In the genomic region with DNA sequence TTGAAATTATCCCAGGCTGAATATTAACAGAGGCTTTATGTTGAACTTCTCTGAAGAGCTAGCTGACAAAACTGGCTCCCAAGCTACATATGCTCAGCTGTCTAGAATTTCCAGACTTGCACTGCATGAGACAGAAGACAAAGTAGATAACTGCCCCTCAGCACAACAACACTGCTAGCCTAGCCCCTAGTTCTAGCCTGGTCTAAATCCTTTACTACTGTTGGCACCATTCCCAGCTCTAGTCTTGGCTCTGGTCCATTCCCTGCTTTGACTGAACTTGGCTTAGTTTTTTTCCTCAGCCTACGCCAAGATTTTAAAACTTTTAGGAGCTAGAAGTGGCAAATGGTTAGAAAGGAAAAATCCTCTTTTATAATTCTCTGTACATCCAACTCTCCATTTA, we compare ENCODE assay signal across 7 cellular contexts. TPM values are rescaled to one million over a fixed set of nuclear protein-coding genes. Genes with fewer than 3 reads are reported as not detected.
A peak's percentile ranks its signal among the peaks of the same experiment; 100 is the strongest.
DNase-seq lines count a peak whose midpoint lies in the region; ATAC-seq and TF ChIP-seq lines count a peak whose summit lies in the region.

No MANE protein-coding gene starts in this region.

- DNase-seq in HCT116 (ENCODE audit: low read depth, low spot score) (no peak), heart right ventricle (peak; percentile 16 to 85), testis (peak; percentile 79), foreskin keratinocyte (no peak)
- no peak for DNase-seq in activated naive CD4-positive, alpha-beta T cell treated with anti-CD3 and anti-CD28 coated beads, Interleukin-2, amount 10 ng/mL, durations not matched to agents 7 days and 5 days

- H3K27me3 Mint-ChIP-seq in activated naive CD4-positive, alpha-beta T cell treated with anti-CD3 and anti-CD28 coated beads, Interleukin-2, amount 10 ng/mL, durations not matched to agents 7 days and 5 days, result peaks cover 28% of the 10 kb centered on the region

- H3K27me3 ChIP-seq in HCT116 (ENCODE audit: insufficient read depth, low read length) (no peaks in the 10 kb centered on the region), heart right ventricle (peaks cover 0 to 30% (median 0%) of the 10 kb centered on the region in 7 donors), testis (no peaks in the 10 kb centered on the region), foreskin keratinocyte (no peaks in the 10 kb centered on the region)

- BruUV-seq in HCT116 (replicated peaks; lab: Mats Ljungman, UMichigan), result no TSS peak

- H3K4me2 ChIP-seq in HCT116 (ENCODE audit: low read length), result no peak overlapping the region

- H3K79me2 ChIP-seq in HCT116 (ENCODE audit: insufficient read depth, low read length), result no peaks in the 10 kb centered on the region

- H3K4me3 Mint-ChIP-seq in activated naive CD4-positive, alpha-beta T cell treated with anti-CD3 and anti-CD28 coated beads, Interleukin-2, amount 10 ng/mL, durations not matched to agents 7 days and 5 days, result no peak overlapping the region

- H3K36me3 Mint-ChIP-seq in activated naive CD4-positive, alpha-beta T cell treated with anti-CD3 and anti-CD28 coated beads, Interleukin-2, amount 10 ng/mL, durations not matched to agents 7 days and 5 days, result no peaks in the 10 kb centered on the region

- no peak for TF ChIP-seq POLR2A in HCT116 (IDR thresholded peaks at IDR 0.05; ENCODE audit: borderline replicate concordance, extremely low read depth, insufficient read depth, insufficient read length)
- TF ChIP-seq POLR2A in testis (IDR thresholded peaks at IDR 0.05), result no peak

- H3K9me3 ChIP-seq in HCT116 (ENCODE audit: control insufficient read depth in 1 of 2, insufficient read depth in 1 of 2, low read depth in 1 of 2, low read length in 2 of 2), result no peaks in the 10 kb centered on the region
- H3K9me3 ChIP-seq in heart right ventricle, result no peaks in the 10 kb centered on the region
- no peaks in the 10 kb centered on the region for H3K9me3 ChIP-seq in testis

- H2AFZ ChIP-seq in HCT116 (ENCODE audit: low read depth, low read length, poor library complexity, severe bottlenecking), result peak overlapping the region; percentile 45

- H3K36me3 ChIP-seq in HCT116 (ENCODE audit: control insufficient read depth in 1 of 2, insufficient read depth in 2 of 2, low read length in 2 of 2) (no peaks in the 10 kb centered on the region), heart right ventricle (no peaks in the 10 kb centered on the region), testis (ENCODE audit: low read depth, missing control alignments) (no peaks in the 10 kb centered on the region)

- H3K27ac ChIP-seq in HCT116 (ENCODE audit: low read depth, low read length) (no peak overlapping the region), heart right ventricle (peak overlapping the region in 2 of 10 donors; percentile 35 to 51), testis (no peak overlapping the region), foreskin keratinocyte (no peak overlapping the region)

- CTCF ChIA-PET in HCT116 (lab: Charles Lee), result no interaction called here
- CTCF ChIA-PET in activated naive CD4-positive, alpha-beta T cell treated with anti-CD3 and anti-CD28 coated beads, Interleukin-2, amount 10 ng/mL, durations not matched to agents 7 days and 5 days (lab: Charles Lee), result no interaction called here

- POLR2A ChIA-PET in HCT116 (lab: Charles Lee), result no interaction called here

- H3K4me3 ChIP-seq in HCT116 (replicated peaks in 1 of 2; ENCODE audit: low read depth in 1 of 2, low read length in 2 of 2) (no peak overlapping the region), heart right ventricle (no peak overlapping the region), testis (no peak overlapping the region)

- H3K9ac ChIP-seq in HCT116 (ENCODE audit: low read length), result no peak overlapping the region

- H4K20me1 ChIP-seq in HCT116 (ENCODE audit: insufficient read depth), result no peaks in the 10 kb centered on the region

- TF ChIP-seq CTCF in HCT116 (IDR thresholded peaks at IDR 0.05 in 2 of 3, conservative IDR thresholded peaks at IDR 0.05 in 1 of 3; ENCODE audit: borderline replicate concordance in 1 of 3, insufficient read depth in 1 of 3, low read depth in 2 of 3, low read length in 2 of 3) (no peak), heart right ventricle (IDR thresholded peaks at IDR 0.05) (no peak), testis (IDR thresholded peaks at IDR 0.05) (no peak), foreskin keratinocyte (conservative IDR thresholded peaks at IDR 0.05) (no peak)

- H3K9me2 ChIP-seq in HCT116 (ENCODE audit: insufficient read depth), result no peaks in the 10 kb centered on the region

- ATAC-seq in HCT116 (no peak), SK-N-SH treated with all-trans-retinoic acid at 6 μM for 48 hours (peak; percentile 79), heart right ventricle (peak in 7 of 8 donors; percentile 47 to 81 (median 77)), foreskin keratinocyte (no peak), HG03565 (IDR thresholded peaks at IDR 0.05; ENCODE audit: unreplicated experiment) (no peak)

- no peak for TF ChIP-seq RAD21 in HCT116 (IDR thresholded peaks at IDR 0.05; ENCODE audit: low read depth)

- WGBS in heart right ventricle, 2 donors, result 0 to 5% methylated on average over 1 of the region's 1 CpG
- WGBS in testis, 2 donors, result 29 to 33% methylated on average over 1 of the region's 1 CpG

- RAD21 ChIA-PET in HCT116 (lab: Charles Lee; ENCODE audit: low non-redundant PET in 1 of 2, low total read pairs in 2 of 2, uncharacterized antibody in 2 of 2, unreplicated experiment in 2 of 2), result no interaction called here

- intact Hi-C loops in HCT116 (cut with micrococcal nuclease) (no loop called here), heart right ventricle (cut with DNase I) (no loop called here), testis (cut with DNase I; ENCODE audit: low total_unique reads) (no loop called here)

- peaks cover 2 to 14% of the 10 kb centered on the region in 2 experiments; a peak in 3 of 4 replicates for H3K4me1 ChIP-seq in HCT116 (ENCODE audit: control insufficient read depth in 1 of 2, insufficient read depth in 2 of 2, low read length in 2 of 2)
- peaks cover 0 to 19% (median 6%) of the 10 kb centered on the region in 9 donors for H3K4me1 ChIP-seq in heart right ventricle
- H3K4me1 ChIP-seq in testis, result no peaks in the 10 kb centered on the region
- H3K4me1 ChIP-seq in foreskin keratinocyte, result no peaks in the 10 kb centered on the region

- H3K27ac Mint-ChIP-seq in activated naive CD4-positive, alpha-beta T cell treated with anti-CD3 and anti-CD28 coated beads, Interleukin-2, amount 10 ng/mL, durations not matched to agents 7 days and 5 days, result no peak overlapping the region

- H3K9me3 Mint-ChIP-seq in activated naive CD4-positive, alpha-beta T cell treated with anti-CD3 and anti-CD28 coated beads, Interleukin-2, amount 10 ng/mL, durations not matched to agents 7 days and 5 days, result no peaks in the 10 kb centered on the region

- peaks cover 12% of the 10 kb centered on the region for H3K4me1 Mint-ChIP-seq in activated naive CD4-positive, alpha-beta T cell treated with anti-CD3 and anti-CD28 coated beads, Interleukin-2, amount 10 ng/mL, durations not matched to agents 7 days and 5 days

TF ChIP-seq in HCT116, 20 proteins besides CTCF, POLR2A, EP300 and RAD21 (continues in another document):
- TF ChIP-seq EZH2 (IDR thresholded peaks at IDR 0.05), result no peak
- TF ChIP-seq, protein P1, sequence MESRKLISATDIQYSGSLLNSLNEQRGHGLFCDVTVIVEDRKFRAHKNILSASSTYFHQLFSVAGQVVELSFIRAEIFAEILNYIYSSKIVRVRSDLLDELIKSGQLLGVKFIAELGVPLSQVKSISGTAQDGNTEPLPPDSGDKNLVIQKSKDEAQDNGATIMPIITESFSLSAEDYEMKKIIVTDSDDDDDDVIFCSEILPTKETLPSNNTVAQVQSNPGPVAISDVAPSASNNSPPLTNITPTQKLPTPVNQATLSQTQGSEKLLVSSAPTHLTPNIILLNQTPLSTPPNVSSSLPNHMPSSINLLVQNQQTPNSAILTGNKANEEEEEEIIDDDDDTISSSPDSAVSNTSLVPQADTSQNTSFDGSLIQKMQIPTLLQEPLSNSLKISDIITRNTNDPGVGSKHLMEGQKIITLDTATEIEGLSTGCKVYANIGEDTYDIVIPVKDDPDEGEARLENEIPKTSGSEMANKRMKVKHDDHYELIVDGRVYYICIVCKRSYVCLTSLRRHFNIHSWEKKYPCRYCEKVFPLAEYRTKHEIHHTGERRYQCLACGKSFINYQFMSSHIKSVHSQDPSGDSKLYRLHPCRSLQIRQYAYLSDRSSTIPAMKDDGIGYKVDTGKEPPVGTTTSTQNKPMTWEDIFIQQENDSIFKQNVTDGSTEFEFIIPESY (IDR thresholded peaks at IDR 0.05; ENCODE audit: extremely low read depth, insufficient replicate concordance, low read length), result no peak
- TF ChIP-seq SP1 (IDR thresholded peaks at IDR 0.05; ENCODE audit: low read depth), result no peak

TF ChIP-seq in SK-N-SH treated with all-trans-retinoic acid at 6 μM for 48 hours, 23 proteins besides CTCF, POLR2A, EP300 and RAD21:
- no peak for TF ChIP-seq CREB5 (CRISPR knock-in tag; IDR thresholded peaks at IDR 0.05; ENCODE audit: low read depth)

RNA-seq across cellular contexts. Expression of gene OPHN1, which starts 7.6 kb away (rescaled TPM):
- total RNA-seq in HCT116 (2021; ENCODE audit: unreplicated experiment) (2.9 TPM), heart right ventricle (1 to 10 TPM; 3.4 to 7.1 (median 5.4) TPM), testis (1 to 10 TPM; 5.5 to 5.7 TPM), foreskin keratinocyte (5.7 and 6.4 TPM in 2 replicates)
- 1.2 and 1.6 TPM in 2 replicates for polyA plus RNA-seq in HCT116 (2012)
- polyA plus RNA-seq in heart right ventricle (1 to 10 TPM; 2.1 to 2.7 TPM), testis (ENCODE audit: insufficient read depth, low read depth, low replicate concordance) (2.3 TPM), foreskin keratinocyte (0.86 and 0.89 TPM in 2 replicates)

RNA-seq across cellular contexts. Expression of gene YIPF6, which starts 57.9 kb away (rescaled TPM):
- 43.3 TPM for total RNA-seq in HCT116 (2021; ENCODE audit: unreplicated experiment)
- polyA plus RNA-seq in HCT116 (2012), result 11.1 and 14.9 TPM in 2 replicates
- total RNA-seq in heart right ventricle, result 10 to 100 TPM; 28.9 to 35.0 (median 29.4) TPM
- 10 to 100 TPM in 1 of 2 donors, 1 to 10 TPM in 1; 8.0 to 12.5 TPM for polyA plus RNA-seq in heart right ventricle
- 10 to 100 TPM; 30.5 to 35.7 TPM for total RNA-seq in testis
- 16.2 TPM for polyA plus RNA-seq in testis (ENCODE audit: insufficient read depth, low read depth, low replicate concordance)
- total RNA-seq in foreskin keratinocyte, result 16.9 and 18.1 TPM in 2 replicates
- 6.6 and 7.4 TPM in 2 replicates for polyA plus RNA-seq in foreskin keratinocyte

Comparison
In these comparisons a context has a peak if more than half of its experiments do, and no peak if none do; other contexts are left out.
1. ATAC-seq: peak in SK-N-SH treated with all-trans-retinoic acid at 6 μM for 48 hours (single experiment) and heart right ventricle (7 of 8); none in HCT116 (single experiment), foreskin keratinocyte (single experiment) and HG03565 (single experiment).
2. DNase-seq: peak in heart right ventricle (2 of 2) and testis (single experiment); none in HCT116 (single experiment), foreskin keratinocyte (0 of 2) and activated naive CD4-positive, alpha-beta T cell treated with anti-CD3 and anti-CD28 coated beads, Interleukin-2, amount 10 ng/mL, durations not matched to agents 7 days and 5 days (single experiment).